In the genomic region with DNA sequence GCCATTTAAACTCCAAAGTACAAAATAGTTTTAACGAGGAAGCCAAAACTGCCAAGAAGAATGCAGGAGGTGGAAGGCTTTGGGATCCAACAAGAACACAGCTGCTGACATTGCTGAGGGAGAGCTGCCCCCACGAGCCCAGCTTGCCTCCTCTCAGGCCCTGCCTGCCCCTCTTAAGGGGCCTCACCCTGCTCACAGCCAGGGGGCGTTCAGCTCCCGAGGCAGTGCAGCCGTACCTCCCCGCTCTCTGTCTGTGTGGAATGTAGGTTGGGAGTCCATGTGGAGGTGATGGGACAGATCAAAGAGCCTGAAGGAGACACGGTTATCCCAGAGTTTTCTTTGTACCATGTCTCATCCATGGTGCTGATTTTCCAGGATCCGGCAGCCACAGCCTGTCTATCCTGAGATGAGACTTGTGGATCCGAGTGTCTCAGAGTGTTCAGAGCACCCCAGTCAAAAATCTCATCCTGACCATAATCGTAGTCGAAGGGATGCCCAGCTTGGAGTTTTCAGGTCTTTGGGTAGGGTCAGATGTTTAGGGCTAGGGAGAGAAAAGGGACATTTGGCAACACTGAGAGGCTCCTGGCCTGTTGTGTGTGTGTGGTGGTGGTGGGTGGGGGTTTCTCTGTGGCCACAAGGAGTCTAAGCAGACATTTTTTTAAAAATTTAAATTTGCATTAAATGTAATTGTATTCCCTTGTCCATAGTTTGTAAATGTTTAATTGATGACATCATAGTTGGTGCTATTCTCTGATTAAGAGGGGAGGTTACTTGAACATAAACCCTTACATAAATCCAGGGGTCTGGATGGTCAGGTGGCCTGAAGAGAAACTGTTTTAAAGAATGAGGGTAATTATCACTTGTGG, we compare ENCODE assay signal across 15 cellular contexts.
DNase-seq lines count a peak whose midpoint lies in the region; ATAC-seq and TF ChIP-seq lines count a peak whose summit lies in the region.
"Had no signal": no experiment of that assay in that cellular context is flagged by ENCODE, and none has a peak within 500 bp of the region (broad histone marks: within the 10 kb centered on the region; RNA-seq: fewer than 3 reads in every experiment).

No MANE protein-coding gene starts in this region.

- DNase-seq in activated T-cell treated with anti-CD3 and anti-CD28 coated beads, Interleukin-2, amount 50 U/mL, for 4 hours: no peak
- DNase-seq in activated T-cell treated with anti-CD3 and anti-CD28 coated beads for 4 hours (no peak), NCI-H69 (lab: John Stamatoyannopoulos, UW) (peak; percentile 42), chondrocyte (ENCODE audit: low spot score) (no peak), retinal pigment epithelial cell (ENCODE audit: low read depth) (no peak), retina (no peak), NK-92 (lab: John Stamatoyannopoulos, UW; ENCODE audit: unreplicated experiment) (no peak), body of pancreas (no peak)
- DNase-seq: activated naive CD4-positive, alpha-beta T cell treated with anti-CD3 and anti-CD28 coated beads for 36 hours; dorsolateral prefrontal cortex; NCI-H187 treated with DMSO at 0.1 percent for 48 hours had no signal

- H3K27ac Mint-ChIP-seq in chondrocyte (ENCODE audit: unreplicated experiment): no peak overlapping the region
- H3K27ac Mint-ChIP-seq: activated naive CD4-positive, alpha-beta T cell treated with anti-CD3 and anti-CD28 coated beads for 36 hours had no signal

- no peaks in the 10 kb centered on the region for H3K27me3 ChIP-seq in body of pancreas
- H3K27me3 ChIP-seq: BLaER1, dorsolateral prefrontal cortex, hepatocyte had no signal

- no peaks in the 10 kb centered on the region for H3K4me1 ChIP-seq in body of pancreas

- H3K27me3 Mint-ChIP-seq in activated T-cell treated with anti-CD3 and anti-CD28 coated beads, Interleukin-2, amount 50 U/mL, for 4 hours (ENCODE audit: low read depth): no peaks in the 10 kb centered on the region
- no peaks in the 10 kb centered on the region for H3K27me3 Mint-ChIP-seq in chondrocyte (ENCODE audit: low read depth)

- H3K27ac ChIP-seq in body of pancreas: no peak overlapping the region
- H3K27ac ChIP-seq: BLaER1, dorsolateral prefrontal cortex, hepatocyte, HL-60, PC-9 had no signal

- peak overlapping the region; percentile 19 for H3K4me3 Mint-ChIP-seq in activated T-cell treated with anti-CD3 and anti-CD28 coated beads, Interleukin-2, amount 50 U/mL, for 4 hours
- no peak overlapping the region for H3K4me3 Mint-ChIP-seq in chondrocyte (ENCODE audit: unreplicated experiment)
- H3K4me3 Mint-ChIP-seq: activated naive CD4-positive, alpha-beta T cell treated with anti-CD3 and anti-CD28 coated beads for 36 hours had no signal

- H3K4me3 ChIP-seq in retinal pigment epithelial cell (ENCODE audit: low read length) (no peak overlapping the region), body of pancreas (no peak overlapping the region)
- H3K4me3 ChIP-seq: BLaER1, dorsolateral prefrontal cortex, hepatocyte, PC-9 had no signal

- no peaks in the 10 kb centered on the region for H3K9me3 Mint-ChIP-seq in activated T-cell treated with anti-CD3 and anti-CD28 coated beads, Interleukin-2, amount 50 U/mL, for 4 hours
- no peaks in the 10 kb centered on the region for H3K9me3 Mint-ChIP-seq in chondrocyte (ENCODE audit: low read depth)
- H3K9me3 Mint-ChIP-seq: activated naive CD4-positive, alpha-beta T cell treated with anti-CD3 and anti-CD28 coated beads for 36 hours had no signal

- peaks cover 62% of the 10 kb centered on the region for H3K4me1 Mint-ChIP-seq in activated T-cell treated with anti-CD3 and anti-CD28 coated beads, Interleukin-2, amount 50 U/mL, for 4 hours (ENCODE audit: low read depth)
- H3K4me1 Mint-ChIP-seq in chondrocyte (ENCODE audit: low read depth): peaks cover 46% of the 10 kb centered on the region

- intact Hi-C loops in body of pancreas (cut with DNase I): no loop called here

- WGBS in body of pancreas, 2 donors: 68 to 70% methylated on average over 7 to 11 of the region's 11 CpGs

- ATAC-seq in activated T-cell treated with anti-CD3 and anti-CD28 coated beads, Interleukin-2, amount 50 U/mL, for 4 hours: no peak
- ATAC-seq in body of pancreas: no peak

- peak; percentile 39 for TF ChIP-seq CTCF in chondrocyte (IDR thresholded peaks at IDR 0.05)
- TF ChIP-seq CTCF in retinal pigment epithelial cell (conservative IDR thresholded peaks at IDR 0.05; ENCODE audit: low read depth, low read length): peak; percentile 53
- no peak for TF ChIP-seq CTCF in body of pancreas (IDR thresholded peaks at IDR 0.05)

- H3K36me3 ChIP-seq in body of pancreas (replicated peaks in 1 of 2; ENCODE audit: insufficient read depth in 1 of 2, low read depth in 2 of 2): no peaks in the 10 kb centered on the region
- H3K36me3 ChIP-seq: BLaER1 had no signal

- peaks cover 2% of the 10 kb centered on the region for H3K36me3 Mint-ChIP-seq in activated T-cell treated with anti-CD3 and anti-CD28 coated beads, Interleukin-2, amount 50 U/mL, for 4 hours (ENCODE audit: insufficient read depth)
- H3K36me3 Mint-ChIP-seq in chondrocyte (ENCODE audit: low read depth): no peaks in the 10 kb centered on the region

- TF ChIP-seq POLR2A in body of pancreas (IDR thresholded peaks at IDR 0.05): no peak

- no peaks in the 10 kb centered on the region for H3K9me3 ChIP-seq in body of pancreas
- H3K9me3 ChIP-seq: BLaER1 had no signal

Comparison
In these comparisons a context has a peak if more than half of its experiments do, and no peak if none do; other contexts are left out.
1. CTCF ChIP-seq: peak in chondrocyte (single experiment) and retinal pigment epithelial cell (single experiment); none in body of pancreas (0 of 7).